In the genomic region with DNA sequence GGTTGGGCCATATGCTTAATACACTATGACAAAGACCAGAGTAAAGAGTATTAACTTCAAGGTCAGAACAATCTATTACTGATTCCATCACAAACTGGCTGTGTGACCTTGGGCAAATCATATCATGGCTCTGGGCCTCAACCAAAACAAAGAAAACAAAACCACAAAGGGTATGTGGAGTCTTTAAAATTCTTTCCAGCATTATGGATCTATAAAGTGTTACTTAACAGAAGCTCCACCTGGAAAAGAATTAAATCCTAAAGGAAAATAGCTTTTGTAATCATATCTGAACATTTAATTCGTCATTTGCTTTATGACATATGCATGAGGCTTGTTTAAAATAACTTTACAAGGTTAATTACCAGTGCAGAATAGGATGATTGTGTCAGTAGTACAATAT, we compare ENCODE assay signal across 7 cellular contexts.
"Had no signal": no experiment of that assay in that cellular context is flagged by ENCODE, and none has a peak within 500 bp of the region (broad histone marks: within the 10 kb centered on the region; RNA-seq: fewer than 3 reads in every experiment).

No MANE protein-coding gene starts in this region.

- H3K4me3 ChIP-seq: GM12878 had no signal

- FAIRE-seq: G401.6, GM12878, GM12891, GM12892, GM18507 had no signal

- ATAC-seq: GM12878 had no signal

- DNase-seq: GDM1, GF-D8 had no signal
